ENCODE assay signal across 36 cellular contexts in genomic region chr6:22668717-22669116, GRCh38.
"Had no signal": no experiment of that assay in that cellular context is flagged by ENCODE, and none has a peak within 500 bp of the region (broad histone marks: within the 10 kb centered on the region; RNA-seq: fewer than 3 reads in every experiment).

No MANE protein-coding gene starts in this region.

- ATAC-seq: activated naive CD8-positive, alpha-beta T cell treated with anti-CD3 and anti-CD28 coated beads, Interleukin-2, amount 50 U/mL, for 24 hours; activated T-cell treated with anti-CD3 and anti-CD28 coated beads, Interleukin-2, amount 50 U/mL, for 4 hours; Panc1; SK-N-SH treated with all-trans-retinoic acid at 6 μM for 48 hours had no signal

- DNase-seq: activated B cell treated with CpG ODN at 0.5 μM for 24 hours; activated CD4-positive, alpha-beta memory T cell treated with anti-CD3 and anti-CD28 coated beads for 36 hours; activated CD4-positive, alpha-beta T cell treated with anti-CD3 and anti-CD28 coated beads for 4 hours; activated CD4-positive, alpha-beta T cell treated with anti-CD3 and anti-CD28 coated beads, Interleukin-2, amount 50 U/mL, for 1 hour; activated CD4-positive, CD25-positive, alpha-beta regulatory T cell treated with anti-CD3 and anti-CD28 coated beads, Interleukin-2, amount 50 U/mL, for 72 hours; activated CD8-positive, alpha-beta memory T cell treated with anti-CD3 and anti-CD28 coated beads, Interleukin-2, amount 50 U/mL, for 4 hours; activated gamma-delta T cell treated with Interleukin-2 at 50 U/mL for 16 hours; activated naive CD4-positive, alpha-beta T cell treated with anti-CD3 and anti-CD28 coated beads for 36 hours; activated naive CD8-positive, alpha-beta T cell treated with anti-CD3 and anti-CD28 coated beads, Interleukin-2, amount 50 U/mL, for 24 hours; activated T-cell treated with anti-CD3 and anti-CD28 coated beads for 4 hours; activated T-cell treated with anti-CD3 and anti-CD28 coated beads, Interleukin-2, amount 50 U/mL, for 4 hours; anterior cingulate cortex; caudate nucleus; Karpas-422; KBM-7; MG63; NCI-H1048; NCI-H1105 treated with DMSO at 0.1 percent for 48 hours; NCI-H1436; NCI-H1694; NCI-H1930; NCI-H2081 treated with DMSO at 0.1 percent for 48 hours; NCI-H226; NCI-H446 treated with DMSO at 0.1 percent for 48 hours; NCI-H524; NCI-H69; SIG-M5; T-helper 1 cell; T-helper 2 cell; T-helper 9 cell had no signal

- H3K27ac Mint-ChIP-seq: activated B cell treated with CpG ODN at 0.5 μM for 24 hours; activated CD4-positive, alpha-beta memory T cell treated with anti-CD3 and anti-CD28 coated beads for 36 hours; activated naive CD4-positive, alpha-beta T cell treated with anti-CD3 and anti-CD28 coated beads for 36 hours; activated naive CD8-positive, alpha-beta T cell; activated naive CD8-positive, alpha-beta T cell treated with anti-CD3 and anti-CD28 coated beads, Interleukin-2, amount 50 U/mL, for 24 hours; activated T-helper 1 cell treated with anti-CD3 and anti-CD28 coated beads, Interleukin-12 subunit alpha, Interleukin-12 subunit beta, Interleukin-2, Interleukin-4 antibody, amounts not matched to agents 30 ng/mL and 10 ng/mL and 1 ng/mL, durations not matched to agents 14 hours and 24 hours and 36 hours; IgD-negative memory B cell had no signal

- H3K4me3 ChIP-seq: MG63 had no signal

- H3K4me1 Mint-ChIP-seq: activated naive CD8-positive, alpha-beta T cell treated with anti-CD3 and anti-CD28 coated beads, Interleukin-2, amount 50 U/mL, for 24 hours; IgD-negative memory B cell had no signal

- H3K27me3 Mint-ChIP-seq: activated B cell treated with CpG ODN at 0.5 μM for 24 hours; activated CD4-positive, alpha-beta memory T cell treated with anti-CD3 and anti-CD28 coated beads for 36 hours; activated naive CD8-positive, alpha-beta T cell; activated naive CD8-positive, alpha-beta T cell treated with anti-CD3 and anti-CD28 coated beads, Interleukin-2, amount 50 U/mL, for 24 hours; IgD-negative memory B cell had no signal

- H3K27me3 ChIP-seq: MG63 had no signal

- H3K36me3 Mint-ChIP-seq: activated CD4-positive, alpha-beta memory T cell treated with anti-CD3 and anti-CD28 coated beads for 36 hours; activated naive CD8-positive, alpha-beta T cell; IgD-negative memory B cell had no signal

- H3K36me3 ChIP-seq: MG63 had no signal

- H3K9me3 ChIP-seq: MG63 had no signal

- H3K9me3 Mint-ChIP-seq: activated B cell treated with CpG ODN at 0.5 μM for 24 hours; activated CD4-positive, alpha-beta memory T cell treated with anti-CD3 and anti-CD28 coated beads for 36 hours; activated naive CD4-positive, alpha-beta T cell treated with anti-CD3 and anti-CD28 coated beads for 36 hours; activated naive CD8-positive, alpha-beta T cell treated with anti-CD3 and anti-CD28 coated beads, Interleukin-2, amount 50 U/mL, for 24 hours; activated T-helper 1 cell treated with anti-CD3 and anti-CD28 coated beads, Interleukin-12 subunit alpha, Interleukin-12 subunit beta, Interleukin-2, Interleukin-4 antibody, amounts not matched to agents 30 ng/mL and 10 ng/mL and 1 ng/mL, durations not matched to agents 14 hours and 24 hours and 36 hours had no signal

- H3K4me3 Mint-ChIP-seq: activated B cell treated with CpG ODN at 0.5 μM for 24 hours; activated CD4-positive, alpha-beta memory T cell treated with anti-CD3 and anti-CD28 coated beads for 36 hours; activated naive CD4-positive, alpha-beta T cell treated with anti-CD3 and anti-CD28 coated beads for 36 hours; activated naive CD8-positive, alpha-beta T cell; activated naive CD8-positive, alpha-beta T cell treated with anti-CD3 and anti-CD28 coated beads, Interleukin-2, amount 50 U/mL, for 24 hours; activated T-cell treated with anti-CD3 and anti-CD28 coated beads, Interleukin-2, amount 50 U/mL, for 4 hours; activated T-helper 1 cell treated with anti-CD3 and anti-CD28 coated beads, Interleukin-12 subunit alpha, Interleukin-12 subunit beta, Interleukin-2, Interleukin-4 antibody, amounts not matched to agents 30 ng/mL and 10 ng/mL and 1 ng/mL, durations not matched to agents 14 hours and 24 hours and 36 hours; IgD-negative memory B cell had no signal

- H3K27ac ChIP-seq: VCaP had no signal
